ENCODE assay signal across 21 cellular contexts in genomic region chr7:117024811-117025210, GRCh38.
A peak's percentile ranks its signal among the peaks of the same experiment; 100 is the strongest.
DNase-seq lines count a peak whose midpoint lies in the region; ATAC-seq, FAIRE-seq and TF ChIP-seq lines count a peak whose summit lies in the region.
"Had no signal": no experiment of that assay in that cellular context is flagged by ENCODE, and none has a peak within 500 bp of the region (broad histone marks: within the 10 kb centered on the region; RNA-seq: fewer than 3 reads in every experiment).

No MANE protein-coding gene starts in this region.

- H2AFZ ChIP-seq in GM12878 (ENCODE audit: control insufficient read depth, low read depth, low read length) = no peak overlapping the region

- TF ChIP-seq POLR2A in GM12878 (IDR thresholded peaks at IDR 0.05; ENCODE audit: low read depth, low read length) (no peak), esophagus muscularis mucosa (IDR thresholded peaks at IDR 0.05; ENCODE audit: low read depth) (no peak)

- SMC1A ChIA-PET in GM12878 (lab: Charles Lee; ENCODE audit: uncharacterized antibody, unreplicated experiment) = interaction anchor here (0.7 to 8.4 kb wide), 6 partner anchors 8 to 360 kb away, joined by 3 to 97 read pairs (median 5); no protein-coding TSS in a partner anchor

- no peak overlapping the region for H3K9ac ChIP-seq in GM12878 (ENCODE audit: control insufficient read depth, insufficient read depth, low read length)
- H3K9ac ChIP-seq: BLaER1 treated with 17β-estradiol and CSF1 and Interleukin-3, amounts not matched to agents 10 nM and 100 nM; KMS-11; SK-N-SH had no signal

- no peak for TF ChIP-seq EP300 in GM12878 (IDR thresholded peaks at IDR 0.05; ENCODE audit: borderline replicate concordance in 1 of 2, control insufficient read depth in 1 of 2, low read depth in 2 of 2, low read length in 2 of 2)
- TF ChIP-seq EP300 in esophagus muscularis mucosa (IDR thresholded peaks at IDR 0.05) = no peak

- H3K36me3 Mint-ChIP-seq in neural crest cell (ENCODE audit: low read depth) (peaks cover 4% of the 10 kb centered on the region), MCF 10A (ENCODE audit: insufficient read depth, unreplicated experiment) (no peaks in the 10 kb centered on the region)
- H3K36me3 Mint-ChIP-seq: CD8-positive, alpha-beta T cell had no signal

- H3K9me3 Mint-ChIP-seq in neural crest cell = peaks cover 3% of the 10 kb centered on the region
- peaks cover 7% of the 10 kb centered on the region for H3K9me3 Mint-ChIP-seq in MCF 10A (ENCODE audit: unreplicated experiment)
- H3K9me3 Mint-ChIP-seq: CD8-positive, alpha-beta T cell had no signal

- FAIRE-seq in GM12878 (lab: Jason Lieb, UNC) = no peak
- FAIRE-seq: A549 had no signal

- CTCF ChIA-PET in GM12878 (lab: Yijun Ruan, JAX) (interaction anchor here (0.7 to 2.4 kb wide), 3 partner anchors 11 to 103 kb away, joined by 3 to 9 read pairs (median 5); no protein-coding TSS in a partner anchor), MCF 10A (lab: Yijun Ruan, JAX) (interaction anchor here (0.5 kb wide), 1 partner anchor 83 kb away, joined by 4 read pairs; no protein-coding TSS in a partner anchor)

- H3K27me3 ChIP-seq in GM12878 (replicated peaks in 1 of 2; ENCODE audit: control insufficient read depth in 2 of 2, insufficient read depth in 2 of 2, low read length in 1 of 2) = no peaks in the 10 kb centered on the region
- H3K27me3 ChIP-seq in esophagus muscularis mucosa = no peaks in the 10 kb centered on the region
- H3K27me3 ChIP-seq: BLaER1 treated with 17β-estradiol and CSF1 and Interleukin-3, amounts not matched to agents 10 nM and 100 nM had no signal

- H3K4me1 Mint-ChIP-seq in neural crest cell = peaks cover 23% of the 10 kb centered on the region
- H3K4me1 Mint-ChIP-seq in MCF 10A (ENCODE audit: insufficient read depth, unreplicated experiment) = no peaks in the 10 kb centered on the region

- RAD21 ChIA-PET in GM12878 (lab: Charles Lee; ENCODE audit: unreplicated experiment) = interaction anchor here (1.0 to 6.3 kb wide), 4 partner anchors 15 to 86 kb away, joined by 3 to 71 read pairs (median 4); no protein-coding TSS in a partner anchor

- intact Hi-C loops in GM12878 (cut with micrococcal nuclease; ENCODE audit: unreplicated experiment) (no loop called here), MCF 10A (cut with micrococcal nuclease) (no loop called here), esophagus muscularis mucosa (cut with DNase I) (no loop called here)

- peak; percentile 38 for ATAC-seq in GM21390 (IDR thresholded peaks at IDR 0.05; ENCODE audit: unreplicated experiment)
- peak; percentile 47 for ATAC-seq in GM12878
- ATAC-seq: A549; CD8-positive, alpha-beta T cell; PC-3 had no signal

- TF ChIP-seq RAD21 in GM12878 (IDR thresholded peaks at IDR 0.05; ENCODE audit: insufficient read depth, low read depth, low read length) = no peak

- no peak overlapping the region for H3K4me3 ChIP-seq in GM12865 (ENCODE audit: low read depth, low read length)
- no peak overlapping the region for H3K4me3 ChIP-seq in GM12878
- H3K4me3 ChIP-seq in esophagus muscularis mucosa = no peak overlapping the region
- H3K4me3 ChIP-seq: A549; BLaER1 treated with 17β-estradiol and CSF1 and Interleukin-3, amounts not matched to agents 10 nM and 100 nM; HAP-1 had no signal

- POLR2A ChIA-PET in GM12878 (lab: Charles Lee) = interaction anchor here (3.4 kb wide), 1 partner anchor 12 kb away, joined by 16 read pairs; no protein-coding TSS in a partner anchor
- POLR2A ChIA-PET in MCF 10A (lab: Yijun Ruan, JAX) = interaction anchor here (0.7 kb wide), 1 partner anchor 45 kb away, joined by 3 read pairs; no protein-coding TSS in a partner anchor

- BruUV-seq in GM12878 (replicated peaks; lab: Mats Ljungman, UMichigan) (no TSS peak), MCF 10A (replicated peaks; lab: Mats Ljungman, UMichigan) (no TSS peak)

- no peaks in the 10 kb centered on the region for H3K27me3 Mint-ChIP-seq in neural crest cell (ENCODE audit: low read depth)
- H3K27me3 Mint-ChIP-seq in MCF 10A (ENCODE audit: insufficient read depth, unreplicated experiment) = no peaks in the 10 kb centered on the region

- H3K36me3 ChIP-seq in GM12878 (ENCODE audit: control insufficient read depth in 2 of 2, insufficient read depth in 2 of 2, low read length in 1 of 2) (no peaks in the 10 kb centered on the region; a peak in 1 of 4 replicates), esophagus muscularis mucosa (no peaks in the 10 kb centered on the region)
- H3K36me3 ChIP-seq: BLaER1 treated with 17β-estradiol and CSF1 and Interleukin-3, amounts not matched to agents 10 nM and 100 nM; HAP-1 had no signal

- peak overlapping the region; percentile 22; the same call in 1 of the 2 replicates for H3K4me2 ChIP-seq in GM12878 (ENCODE audit: control insufficient read depth, insufficient read depth)
- H3K4me2 ChIP-seq: A549; BLaER1 treated with 17β-estradiol and CSF1 and Interleukin-3, amounts not matched to agents 10 nM and 100 nM; KMS-11; SK-N-SH had no signal

- H3K79me2 ChIP-seq in GM12878 (ENCODE audit: control insufficient read depth, insufficient read depth, low read length) = peaks cover 87% of the 10 kb centered on the region

- H3K9me3 ChIP-seq in GM12878 (replicated peaks; ENCODE audit: control insufficient read depth, insufficient read depth, low read length) (peaks cover 8% of the 10 kb centered on the region), esophagus muscularis mucosa (peaks cover 0 to 3% (median 0%) of the 10 kb centered on the region in 4 donors)
- H3K9me3 ChIP-seq: A549, HAP-1 had no signal

- TF ChIP-seq CTCF in GM12865 (IDR thresholded peaks at IDR 0.05; ENCODE audit: insufficient read depth, low read depth, low read length, missing control alignments) (no peak), GM12878 (IDR thresholded peaks at IDR 0.05 in 2 of 3, conservative IDR thresholded peaks at IDR 0.05 in 1 of 3; ENCODE audit: control insufficient read depth in 2 of 3, extremely low read depth in 1 of 3, insufficient read depth in 1 of 3, low read depth in 3 of 3, low read length in 3 of 3) (no peak), neural crest cell (conservative IDR thresholded peaks at IDR 0.05) (no peak), MCF 10A (IDR thresholded peaks at IDR 0.05; ENCODE audit: unreplicated experiment) (no peak), esophagus muscularis mucosa (IDR thresholded peaks at IDR 0.05) (no peak)

- H3K4me1 ChIP-seq in GM12878 (ENCODE audit: control insufficient read depth, insufficient read depth, low read length) (peaks cover 24% of the 10 kb centered on the region), esophagus muscularis mucosa (peaks cover 20 to 32% (median 28%) of the 10 kb centered on the region in 4 donors)
- H3K4me1 ChIP-seq: A549 had no signal

- no peak overlapping the region for H3K27ac Mint-ChIP-seq in neural crest cell (ENCODE audit: unreplicated experiment)
- no peak overlapping the region for H3K27ac Mint-ChIP-seq in MCF 10A (ENCODE audit: low read depth, unreplicated experiment)
- H3K27ac Mint-ChIP-seq: CD8-positive, alpha-beta T cell had no signal

- H3K4me3 Mint-ChIP-seq in neural crest cell (peak overlapping the region; percentile 21), MCF 10A (ENCODE audit: unreplicated experiment) (no peak overlapping the region)
- H3K4me3 Mint-ChIP-seq: CD8-positive, alpha-beta T cell had no signal

- peak; percentile 14 for DNase-seq in GM12865 (ENCODE audit: low read depth)
- DNase-seq in GM12878 (ENCODE audit: low read depth, low spot score) = no peak
- DNase-seq in neural crest cell (ENCODE audit: low read depth, low spot score) = no peak
- no peak for DNase-seq in MCF 10A (ENCODE audit: unreplicated experiment)
- no peak for DNase-seq in kidney glomerular epithelial cell (lab: John Stamatoyannopoulos, UW)
- DNase-seq in esophagus muscularis mucosa (ENCODE audit: extremely low spot score) = no peak
- DNase-seq: CD8-positive, alpha-beta T cell; DMS53; NCI-H1436; NCI-H1930; NCI-H345; NCI-H524 treated with DMSO at 0.1 percent for 48 hours; PC-3; RPMI8226; SHP77 treated with DMSO at 0.1 percent for 48 hours; SK-N-SH had no signal

- no peaks in the 10 kb centered on the region for H4K20me1 ChIP-seq in GM12878 (ENCODE audit: control insufficient read depth, insufficient read depth)

- H3K27ac ChIP-seq in GM12878 (ENCODE audit: control insufficient read depth, insufficient read depth) = peak overlapping the region; percentile 6; the same call in 1 of the 2 replicates
- H3K27ac ChIP-seq in esophagus muscularis mucosa (replicated peaks in 1 of 4) = no peak overlapping the region
- H3K27ac ChIP-seq: A549; BLaER1 treated with 17β-estradiol and CSF1 and Interleukin-3, amounts not matched to agents 10 nM and 100 nM; KMS-11 had no signal

- in situ Hi-C loops in GM12878 (cut with MboI) = no loop called here

TF ChIP-seq in GM12878, 131 proteins besides CTCF, POLR2A, EP300 and RAD21 (continues in another document):
- TF ChIP-seq HCFC1 (IDR thresholded peaks at IDR 0.05; ENCODE audit: low read length) (no peak), IRF3 (IDR thresholded peaks at IDR 0.05) (no peak), MAX (IDR thresholded peaks at IDR 0.05; ENCODE audit: low read depth, low read length) (no peak), MTA2 (IDR thresholded peaks at IDR 0.05; ENCODE audit: low read depth) (no peak), NR2F1 (conservative IDR thresholded peaks at IDR 0.05) (no peak), JUNB (IDR thresholded peaks at IDR 0.05) (peak; percentile 45), KLF5 (IDR thresholded peaks at IDR 0.05; ENCODE audit: partially characterized antibody) (no peak), SREBF1 (IDR thresholded peaks at IDR 0.05; ENCODE audit: low read length) (no peak), CBX5 (IDR thresholded peaks at IDR 0.05; ENCODE audit: low read depth) (no peak), HDGF (IDR thresholded peaks at IDR 0.05) (no peak)
